In genomic region chr12:78726854-78727253, GRCh38 we compare ENCODE assay signal across 18 cellular contexts.
DNase-seq lines count a peak whose midpoint lies in the region; ATAC-seq and TF ChIP-seq lines count a peak whose summit lies in the region.
"Had no signal": no experiment of that assay in that cellular context is flagged by ENCODE, and none has a peak within 500 bp of the region (broad histone marks: within the 10 kb centered on the region; RNA-seq: fewer than 3 reads in every experiment).

No MANE protein-coding gene starts in this region.

- H3K79me2 ChIP-seq in mammary epithelial cell (ENCODE audit: insufficient read depth, low read length) (no peaks in the 10 kb centered on the region), OCI-LY3 (ENCODE audit: low read length) (no peaks in the 10 kb centered on the region)

- no peak for TF ChIP-seq POLR2A in breast epithelium (IDR thresholded peaks at IDR 0.05)

- CTCF ChIA-PET in mammary epithelial cell (lab: Charles Lee; ENCODE audit: low non-redundant PET), result no interaction called here

- H3K4me3 ChIP-seq in mammary epithelial cell (replicated peaks in 1 of 3; ENCODE audit: insufficient read depth in 1 of 3, low read depth in 2 of 3, low read length in 3 of 3) (no peak overlapping the region), breast epithelium (no peak overlapping the region), OCI-LY3 (ENCODE audit: low read length) (no peak overlapping the region)
- H3K4me3 ChIP-seq: BLaER1, HAP-1 had no signal

- H3K36me3 ChIP-seq in mammary epithelial cell (ENCODE audit: insufficient read depth, low read length) (no peaks in the 10 kb centered on the region), breast epithelium (no peaks in the 10 kb centered on the region), OCI-LY3 (replicated peaks; ENCODE audit: low read depth, low read length) (no peaks in the 10 kb centered on the region)
- H3K36me3 ChIP-seq: BLaER1, HAP-1 had no signal

- H3K4me1 ChIP-seq in mammary epithelial cell (ENCODE audit: insufficient read depth, low read length) (no peaks in the 10 kb centered on the region), breast epithelium (no peaks in the 10 kb centered on the region), OCI-LY3 (ENCODE audit: low read length) (no peaks in the 10 kb centered on the region)

- WGBS in mammary epithelial cell (ENCODE audit: low coverage, missing lambda C conversion rate), result 50% methylated on average over 2 of the region's 2 CpGs

- TF ChIP-seq CTCF in mammary epithelial cell (conservative IDR thresholded peaks at IDR 0.05 in 1 of 2, IDR thresholded peaks at IDR 0.05 in 1 of 2; ENCODE audit: extremely low read depth in 1 of 2, insufficient read depth in 1 of 2, low read depth in 1 of 2, low read length in 2 of 2) (no peak), breast epithelium (IDR thresholded peaks at IDR 0.05) (no peak), OCI-LY3 (IDR thresholded peaks at IDR 0.05; ENCODE audit: low read depth, low read length) (no peak)

- H3K27ac ChIP-seq in mammary epithelial cell (ENCODE audit: insufficient read depth, low read depth, low read length) (no peak overlapping the region), breast epithelium (no peak overlapping the region), OCI-LY3 (ENCODE audit: low read length) (no peak overlapping the region)
- H3K27ac ChIP-seq: BLaER1, HL-60 had no signal

- in situ Hi-C loops in mammary epithelial cell (cut with MboI; ENCODE audit: low sequenced_read_pairs in 2 of 2), result no loop called here

- no peaks in the 10 kb centered on the region for H3K27me3 ChIP-seq in mammary epithelial cell (ENCODE audit: insufficient read depth, low read length)
- no peaks in the 10 kb centered on the region for H3K27me3 ChIP-seq in breast epithelium
- H3K27me3 ChIP-seq in OCI-LY3 (ENCODE audit: low read depth, low read length), result no peaks in the 10 kb centered on the region
- H3K27me3 ChIP-seq: BLaER1 had no signal

- H3K9me3 ChIP-seq in mammary epithelial cell (replicated peaks; ENCODE audit: insufficient read depth, low read length) (no peaks in the 10 kb centered on the region), breast epithelium (no peaks in the 10 kb centered on the region), OCI-LY3 (ENCODE audit: insufficient read depth, low read length) (no peaks in the 10 kb centered on the region)
- H3K9me3 ChIP-seq: BLaER1, HAP-1 had no signal

- H3K36me3 Mint-ChIP-seq in stimulated activated memory B cell treated with anti-CD40 and anti-IgM and Interleukin-4, amounts not matched to agents 10 μg/mL and 1 μg/mL and 100 μg/mL, for 72 hours, result no peaks in the 10 kb centered on the region
- H3K36me3 Mint-ChIP-seq: CD4-positive, alpha-beta memory T cell had no signal

- no TSS peak for BruUV-seq in mammary epithelial cell (replicated peaks; lab: Mats Ljungman, UMichigan)

- H3K4me2 ChIP-seq in mammary epithelial cell (ENCODE audit: insufficient read depth, low read depth, low read length) (no peak overlapping the region), OCI-LY3 (ENCODE audit: low read length) (no peak overlapping the region)
- H3K4me2 ChIP-seq: BLaER1 had no signal

- no peak overlapping the region for H3K4me3 Mint-ChIP-seq in stimulated activated memory B cell treated with anti-CD40 and anti-IgM and Interleukin-4, amounts not matched to agents 10 μg/mL and 1 μg/mL and 100 μg/mL, for 72 hours
- H3K4me3 Mint-ChIP-seq: CD4-positive, alpha-beta memory T cell had no signal

- H3K4me1 Mint-ChIP-seq in stimulated activated memory B cell treated with anti-CD40 and anti-IgM and Interleukin-4, amounts not matched to agents 10 μg/mL and 1 μg/mL and 100 μg/mL, for 72 hours, result peaks cover 6% of the 10 kb centered on the region
- H3K4me1 Mint-ChIP-seq: CD4-positive, alpha-beta memory T cell had no signal

- ATAC-seq in stimulated activated memory B cell treated with anti-CD40 and anti-IgM and Interleukin-4, amounts not matched to agents 10 μg/mL and 1 μg/mL and 100 μg/mL, for 72 hours, result peak; percentile 53
- ATAC-seq in GM21717 (IDR thresholded peaks at IDR 0.05; ENCODE audit: unreplicated experiment), result no peak
- ATAC-seq: Panc1 had no signal

- intact Hi-C loops in mammary epithelial cell (cut with micrococcal nuclease), result no loop called here
- intact Hi-C loops in breast epithelium (cut with DNase I; ENCODE audit: low total_unique reads), result no loop called here

- dilution Hi-C loops in mammary epithelial cell (cut with HindIII; ENCODE audit: low sequenced_read_pairs), result no loop called here

- no peak overlapping the region for H3K27ac Mint-ChIP-seq in stimulated activated memory B cell treated with anti-CD40 and anti-IgM and Interleukin-4, amounts not matched to agents 10 μg/mL and 1 μg/mL and 100 μg/mL, for 72 hours
- H3K27ac Mint-ChIP-seq: CD4-positive, alpha-beta memory T cell had no signal

- DNase-seq in mammary epithelial cell, result no peak
- no peak for DNase-seq in breast epithelium (ENCODE audit: low spot score in 2 of 2)
- peak; percentile 65 for DNase-seq in islet precursor cell
- no peak for DNase-seq in NCI-H1694 (lab: John Stamatoyannopoulos, UW)
- no peak for DNase-seq in SHP77 treated with DMSO at 0.1 percent for 48 hours (lab: John Stamatoyannopoulos, UW)
- DNase-seq: CD4-positive, alpha-beta memory T cell; IMR-90; NCI-H1048; NCI-H1436 treated with DMSO at 0.1 percent for 48 hours; NCI-H2227 treated with DMSO at 0.1 percent for 48 hours; NCI-H524 treated with DMSO at 0.1 percent for 48 hours had no signal

- H3K9me3 Mint-ChIP-seq in stimulated activated memory B cell treated with anti-CD40 and anti-IgM and Interleukin-4, amounts not matched to agents 10 μg/mL and 1 μg/mL and 100 μg/mL, for 72 hours, result no peaks in the 10 kb centered on the region

- H3K27me3 Mint-ChIP-seq in stimulated activated memory B cell treated with anti-CD40 and anti-IgM and Interleukin-4, amounts not matched to agents 10 μg/mL and 1 μg/mL and 100 μg/mL, for 72 hours, result no peaks in the 10 kb centered on the region
- H3K27me3 Mint-ChIP-seq: CD4-positive, alpha-beta memory T cell had no signal

- no peaks in the 10 kb centered on the region for H4K20me1 ChIP-seq in mammary epithelial cell (ENCODE audit: insufficient read depth, low read length)
- no peaks in the 10 kb centered on the region for H4K20me1 ChIP-seq in OCI-LY3 (ENCODE audit: insufficient read depth, low read length)
- H4K20me1 ChIP-seq: BLaER1 had no signal

- peak overlapping the region; percentile 55 for H2AFZ ChIP-seq in mammary epithelial cell (ENCODE audit: low read depth, low read length)
- peak overlapping the region; percentile 1; the same call in 1 of the 2 replicates for H2AFZ ChIP-seq in OCI-LY3 (ENCODE audit: low read depth, low read length)

- H3K9ac ChIP-seq in mammary epithelial cell (ENCODE audit: insufficient read depth, low read length) (no peak overlapping the region), OCI-LY3 (ENCODE audit: low read length) (no peak overlapping the region)
- H3K9ac ChIP-seq: BLaER1 had no signal
